Comparison of ENCODE assay signal across 21 cellular contexts in genomic region chr22:46617250-46618103, GRCh38. TPM values are rescaled to one million over a fixed set of nuclear protein-coding genes. Genes with fewer than 3 reads are reported as not detected.
DNase-seq lines count a peak whose midpoint lies in the region; ATAC-seq and TF ChIP-seq lines count a peak whose summit lies in the region.
"Had no signal": no experiment of that assay in that cellular context is flagged by ENCODE, and none has a peak within 500 bp of the region (broad histone marks: within the 10 kb centered on the region; RNA-seq: fewer than 3 reads in every experiment).

No MANE protein-coding gene starts in this region.

- peak overlapping the region in 1 of 2 experiments; percentile 83 for H3K14ac ChIP-seq in mesenchymal stem cell (ENCODE audit: low read length in 2 of 2)

- H2BK5ac ChIP-seq in mesenchymal stem cell (ENCODE audit: low read depth, low read length, poor library complexity, severe bottlenecking), result no peak overlapping the region

- H3K36me3 Mint-ChIP-seq in chondrocyte (ENCODE audit: low read depth), result no peaks in the 10 kb centered on the region
- no peaks in the 10 kb centered on the region for H3K36me3 Mint-ChIP-seq in immature natural killer cell

- no peak overlapping the region for H3K4ac ChIP-seq in mesenchymal stem cell (ENCODE audit: low read depth in 1 of 2, low read length in 2 of 2)

- H3K9me3 Mint-ChIP-seq in chondrocyte (ENCODE audit: low read depth) (no peaks in the 10 kb centered on the region), immature natural killer cell (no peaks in the 10 kb centered on the region)
- H3K9me3 Mint-ChIP-seq: activated naive CD4-positive, alpha-beta T cell treated with anti-CD3 and anti-CD28 coated beads, Interleukin-2, amount 10 ng/mL, durations not matched to agents 7 days and 5 days; endodermal cell had no signal

- H3K4me1 Mint-ChIP-seq in chondrocyte (ENCODE audit: low read depth) (peaks cover 53% of the 10 kb centered on the region), immature natural killer cell (peaks cover 29 to 30% of the 10 kb centered on the region in 2 donors)

- no peaks in the 10 kb centered on the region for H3K27me3 Mint-ChIP-seq in chondrocyte (ENCODE audit: low read depth)
- peaks cover 3 to 13% (median 10%) of the 10 kb centered on the region in 3 donors for H3K27me3 Mint-ChIP-seq in immature natural killer cell (ENCODE audit: low read depth in 3 of 3)

- H3K27me3 ChIP-seq in right atrium auricular region (no peaks in the 10 kb centered on the region), mesenchymal stem cell (ENCODE audit: control insufficient read depth in 1 of 2, insufficient read depth in 1 of 2, low read length in 2 of 2) (no peaks in the 10 kb centered on the region), smooth muscle cell (ENCODE audit: low read depth) (no peaks in the 10 kb centered on the region)
- H3K27me3 ChIP-seq: brain microvascular endothelial cell, spleen, upper lobe of right lung had no signal

- no peak overlapping the region for H2BK12ac ChIP-seq in mesenchymal stem cell (ENCODE audit: low read length in 2 of 2)

- no peaks in the 10 kb centered on the region for H3K79me2 ChIP-seq in smooth muscle cell (ENCODE audit: low read depth)

- peak overlapping the region; percentile 83 to 86 for H3K27ac ChIP-seq in right atrium auricular region
- peak overlapping the region; percentile 80 for H3K27ac ChIP-seq in mesenchymal stem cell (ENCODE audit: low read length, poor library complexity, severe bottlenecking)
- H3K27ac ChIP-seq in smooth muscle cell (ENCODE audit: low read depth), result no peak overlapping the region
- H3K27ac ChIP-seq: brain microvascular endothelial cell, upper lobe of right lung had no signal

- H2AFZ ChIP-seq in mesenchymal stem cell (ENCODE audit: low read depth, low read length) (no peak overlapping the region), smooth muscle cell (ENCODE audit: low read depth) (no peak overlapping the region)

- no peak overlapping the region for H3K4me3 Mint-ChIP-seq in chondrocyte (ENCODE audit: unreplicated experiment)
- H3K4me3 Mint-ChIP-seq in immature natural killer cell, result no peak overlapping the region
- H3K4me3 Mint-ChIP-seq: activated naive CD4-positive, alpha-beta T cell treated with anti-CD3 and anti-CD28 coated beads, Interleukin-2, amount 10 ng/mL, durations not matched to agents 7 days and 5 days; endodermal cell had no signal

- 88% methylated on average over 20 of the region's 20 CpGs for WGBS in mesenchymal stem cell
- WGBS in smooth muscle cell (ENCODE audit: low lambda C conversion rate), result 96% methylated on average over 20 of the region's 20 CpGs

- H3K9ac ChIP-seq in mesenchymal stem cell (ENCODE audit: low read length) (no peak overlapping the region), smooth muscle cell (ENCODE audit: low read depth) (no peak overlapping the region)

- no peak overlapping the region for H2BK15ac ChIP-seq in mesenchymal stem cell (ENCODE audit: low read depth, poor library complexity, severe bottlenecking)

- H2AK5ac ChIP-seq in mesenchymal stem cell (ENCODE audit: low read length, severe bottlenecking), result peak overlapping the region; percentile 33

- H3K79me1 ChIP-seq in mesenchymal stem cell (replicated peaks; ENCODE audit: low read length, poor library complexity, severe bottlenecking), result peaks cover 43% of the 10 kb centered on the region

- H3F3A ChIP-seq in smooth muscle cell (ENCODE audit: low read depth), result no peaks in the 10 kb centered on the region

- no peak overlapping the region for H3K4me2 ChIP-seq in mesenchymal stem cell (ENCODE audit: low read length, poor library complexity, severe bottlenecking)
- no peak overlapping the region for H3K4me2 ChIP-seq in smooth muscle cell

- H3K9me3 ChIP-seq in right atrium auricular region, result no peaks in the 10 kb centered on the region
- no peaks in the 10 kb centered on the region for H3K9me3 ChIP-seq in mesenchymal stem cell (ENCODE audit: control insufficient read depth, low read length)
- H3K9me3 ChIP-seq in smooth muscle cell (replicated peaks; ENCODE audit: low read depth), result no peaks in the 10 kb centered on the region
- H3K9me3 ChIP-seq: spleen, upper lobe of right lung had no signal

- ATAC-seq in Right ventricle myocardium superior (ENCODE audit: poor library complexity), result no peak
- ATAC-seq: upper lobe of right lung had no signal

- H3K4me1 ChIP-seq in right atrium auricular region (peaks cover 5 to 75% of the 10 kb centered on the region in 2 donors), mesenchymal stem cell (ENCODE audit: control insufficient read depth, insufficient read depth, low read depth, low read length) (peaks cover 49% of the 10 kb centered on the region), smooth muscle cell (ENCODE audit: low read depth) (peaks cover 10% of the 10 kb centered on the region)

- H3K23ac ChIP-seq in mesenchymal stem cell (ENCODE audit: low read length in 2 of 2), result no peak overlapping the region

- TF ChIP-seq CTCF in right atrium auricular region (IDR thresholded peaks at IDR 0.05) (no peak), chondrocyte (IDR thresholded peaks at IDR 0.05) (no peak), smooth muscle cell (IDR thresholded peaks at IDR 0.05; ENCODE audit: borderline replicate concordance, insufficient read depth, poor library complexity, severe bottlenecking) (no peak)

- H3K18ac ChIP-seq in mesenchymal stem cell (ENCODE audit: low read depth in 1 of 2, low read length in 2 of 2), result no peak overlapping the region

- H3K4me3 ChIP-seq in right atrium auricular region, result no peak overlapping the region
- H3K4me3 ChIP-seq in mesenchymal stem cell (ENCODE audit: insufficient read depth in 1 of 2, low read depth in 1 of 2, low read length in 2 of 2), result no peak overlapping the region
- H3K4me3 ChIP-seq in smooth muscle cell, result no peak overlapping the region
- H3K4me3 ChIP-seq: spleen, upper lobe of right lung had no signal

- H4K8ac ChIP-seq in mesenchymal stem cell (ENCODE audit: low read length), result no peak overlapping the region

- no peak for DNase-seq in right atrium auricular region (ENCODE audit: low spot score)
- no peak for DNase-seq in Right ventricle myocardium superior
- no peak for DNase-seq in chondrocyte (ENCODE audit: low spot score)
- DNase-seq in mesenchymal stem cell, result no peak
- no peak for DNase-seq in NCI-H1694 (lab: John Stamatoyannopoulos, UW)
- no peak for DNase-seq in smooth muscle cell (lab: John Stamatoyannopoulos, UW; ENCODE audit: unreplicated experiment)
- DNase-seq in NCI-H82 (lab: John Stamatoyannopoulos, UW), result no peak
- DNase-seq in immature natural killer cell, result no peak
- DNase-seq: activated CD4-positive, alpha-beta T cell treated with anti-CD3 and anti-CD28 coated beads for 4 hours; activated naive CD4-positive, alpha-beta T cell treated with anti-CD3 and anti-CD28 coated beads, Interleukin-2, amount 10 ng/mL, durations not matched to agents 7 days and 5 days; brain microvascular endothelial cell; endodermal cell; Karpas-422; midbrain; NCI-H1417; NCI-H446; SIG-M5; stimulated activated naive CD4-positive, alpha-beta T cell; T1000; upper lobe of right lung had no signal

- no peak overlapping the region for H2BK120ac ChIP-seq in mesenchymal stem cell (ENCODE audit: low read depth, low read length)

- H3K27ac Mint-ChIP-seq in chondrocyte (ENCODE audit: unreplicated experiment) (peak overlapping the region; percentile 61), immature natural killer cell (peak overlapping the region in 1 of 6 donors; percentile 16)
- H3K27ac Mint-ChIP-seq: activated naive CD4-positive, alpha-beta T cell treated with anti-CD3 and anti-CD28 coated beads, Interleukin-2, amount 10 ng/mL, durations not matched to agents 7 days and 5 days had no signal

- H4K91ac ChIP-seq in mesenchymal stem cell (ENCODE audit: low read length), result no peak overlapping the region

- peaks cover 62% of the 10 kb centered on the region for H4K20me1 ChIP-seq in smooth muscle cell (ENCODE audit: low read depth)

- intact Hi-C loops in Right ventricle myocardium superior (cut with DNase I), result no loop called here

- H3K36me3 ChIP-seq in right atrium auricular region, result no peaks in the 10 kb centered on the region
- H3K36me3 ChIP-seq in mesenchymal stem cell (ENCODE audit: control insufficient read depth in 1 of 2, insufficient read depth in 2 of 2, low read depth in 1 of 2, low read length in 2 of 2), result peaks cover 0 to 15% of the 10 kb centered on the region in 2 experiments
- no peaks in the 10 kb centered on the region for H3K36me3 ChIP-seq in smooth muscle cell (ENCODE audit: low read depth)
- H3K36me3 ChIP-seq: brain microvascular endothelial cell, spleen, upper lobe of right lung had no signal

RNA-seq across cellular contexts. Expression of gene GRAMD4, which starts 2.7 kb away (rescaled TPM):
- 10 to 100 TPM; 29.1 to 31.6 TPM for total RNA-seq in right atrium auricular region
- 80.7 TPM for total RNA-seq in Right ventricle myocardium superior
- 23.8 to 44.8 TPM (median 31.7 TPM) in 3 replicates for total RNA-seq in chondrocyte
- 5.1 TPM for polyA plus RNA-seq in mesenchymal stem cell (2013, experiment 1 of 2)
- 5.0 TPM for polyA plus RNA-seq in mesenchymal stem cell (2013, experiment 2 of 2)
- total RNA-seq in smooth muscle cell, result 7.5 and 16.6 TPM in 2 replicates
- 14.5 and 15.5 TPM in 2 replicates for polyA plus RNA-seq in smooth muscle cell
- 10 to 100 TPM in 1 of 3 donors, 1 to 10 TPM in 2; 3.5 to 23.0 (median 4.1) TPM for polyA plus RNA-seq in immature natural killer cell
